In the genomic region with DNA sequence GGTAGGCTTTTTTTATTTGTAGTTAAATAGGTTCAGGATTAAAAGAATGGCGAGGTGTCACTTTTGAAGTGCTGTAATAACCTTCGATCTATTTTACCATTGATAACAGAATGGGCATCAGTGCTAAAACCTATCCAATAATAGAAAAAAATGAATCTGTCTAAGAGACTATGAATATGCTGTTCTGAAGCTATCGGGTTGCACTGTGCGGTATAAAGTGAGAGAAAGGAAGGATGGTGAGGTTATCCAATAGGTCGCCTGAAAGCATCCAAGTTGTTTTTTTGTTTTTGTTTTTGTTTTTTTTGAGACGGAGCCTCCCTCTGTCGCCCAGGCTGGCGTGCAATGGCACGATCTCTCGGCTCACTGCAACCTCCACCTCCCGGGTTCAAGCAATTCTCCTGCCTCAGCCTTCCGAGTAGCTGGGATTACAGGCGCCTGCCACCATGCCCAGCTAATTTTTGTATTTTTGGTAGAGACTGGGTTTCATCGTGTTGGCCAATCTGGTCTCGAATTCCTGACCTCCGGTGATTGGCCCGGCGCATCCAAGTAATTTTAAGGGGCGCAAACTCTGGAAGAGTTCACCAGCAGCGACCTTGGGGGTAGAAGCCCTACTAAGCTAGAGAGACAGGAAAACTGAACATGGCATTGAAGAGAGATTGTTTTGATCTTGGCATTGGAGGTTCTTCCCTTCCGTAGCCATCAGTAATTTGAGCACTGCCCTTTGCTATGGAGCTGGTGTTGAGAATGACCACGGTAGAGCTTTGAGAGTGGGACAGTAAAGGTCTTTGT, we compare ENCODE assay signal across 8 cellular contexts. TPM values are rescaled to one million over a fixed set of nuclear protein-coding genes. Genes with fewer than 3 reads are reported as not detected.
DNase-seq lines count a peak whose midpoint lies in the region; ATAC-seq, FAIRE-seq and TF ChIP-seq lines count a peak whose summit lies in the region.

No MANE protein-coding gene starts in this region.

- H3K27me3 ChIP-seq in ACC112 (ENCODE audit: insufficient read depth, low read length): no peaks in the 10 kb centered on the region
- H3K27me3 ChIP-seq in PC-9 (ENCODE audit: insufficient read depth, low read depth): no peaks in the 10 kb centered on the region

- TSS peak; percentile 94 for BruUV-seq in PC-9 (replicated peaks; lab: Mats Ljungman, UMichigan)

- H3K9me2 ChIP-seq in PC-9 (ENCODE audit: insufficient read depth): no peaks in the 10 kb centered on the region

- H3K27ac Mint-ChIP-seq in stimulated activated naive B cell treated with anti-CD40 and anti-IgM and Interleukin-4, amounts not matched to agents 10 μg/mL and 1 μg/mL and 100 μg/mL, for 72 hours: peak overlapping the region; percentile 97

- no peaks in the 10 kb centered on the region for H3K9me3 ChIP-seq in PC-9 (ENCODE audit: insufficient read depth, low read depth)

- H3K4me3 Mint-ChIP-seq in stimulated activated naive B cell treated with anti-CD40 and anti-IgM and Interleukin-4, amounts not matched to agents 10 μg/mL and 1 μg/mL and 100 μg/mL, for 72 hours: peak overlapping the region; percentile 80 to 89

- H4K20me1 ChIP-seq in PC-9 (ENCODE audit: insufficient read depth): no peaks in the 10 kb centered on the region

- H2AFZ ChIP-seq in ACC112 (ENCODE audit: low read length, unreplicated experiment) (peak overlapping the region; percentile 95), PC-9 (peak overlapping the region; percentile 79)

- peaks cover 9 to 11% of the 10 kb centered on the region in 2 donors for H3K36me3 Mint-ChIP-seq in stimulated activated naive B cell treated with anti-CD40 and anti-IgM and Interleukin-4, amounts not matched to agents 10 μg/mL and 1 μg/mL and 100 μg/mL, for 72 hours

- no peak for TF ChIP-seq CTCF in PC-9 (conservative IDR thresholded peaks at IDR 0.05)
- TF ChIP-seq CTCF in cardiac fibroblast (IDR thresholded peaks at IDR 0.05; ENCODE audit: low read depth, low read length): no peak

- H3K27me3 Mint-ChIP-seq in stimulated activated naive B cell treated with anti-CD40 and anti-IgM and Interleukin-4, amounts not matched to agents 10 μg/mL and 1 μg/mL and 100 μg/mL, for 72 hours: peaks cover 6 to 8% of the 10 kb centered on the region in 2 donors

- H3K4me3 ChIP-seq in ACC112 (ENCODE audit: low read depth, low read length) (peak overlapping the region; percentile 78), PC-9 (peak overlapping the region; percentile 65), cardiac fibroblast (replicated peaks in 1 of 2; ENCODE audit: low read depth in 2 of 2, low read length in 2 of 2) (peak overlapping the region; percentile 31 to 61)

- H3K4me2 ChIP-seq in PC-9: peak overlapping the region; percentile 88

- H3K79me2 ChIP-seq in ACC112 (ENCODE audit: control insufficient read depth, insufficient read depth, low read length, unreplicated experiment) (no peaks in the 10 kb centered on the region), PC-9 (ENCODE audit: low read depth) (no peaks in the 10 kb centered on the region)

- no peak for FAIRE-seq in HTR-8/SVneo (lab: Jason Lieb, UNC)

- intact Hi-C loops in PC-9 (cut with micrococcal nuclease; ENCODE audit: unreplicated experiment): loop anchor here (1.0 to 5.0 kb wide), 5 partner anchors 9 to 335 kb away; a partner anchor contains a TSS

- peak; percentile 43 for DNase-seq in GM03348 (ENCODE audit: low spot score)
- DNase-seq in HTR-8/SVneo (ENCODE audit: insufficient read length, low spot score): peak; percentile 33
- peak; percentile 62 to 66 for DNase-seq in PC-9
- peak; percentile 63 to 76 for DNase-seq in cardiac fibroblast (ENCODE audit: low read depth in 2 of 2)
- peak; percentile 70 for DNase-seq in kidney tubule cell (ENCODE audit: low spot score)
- no peak for DNase-seq in stimulated activated naive B cell treated with anti-CD40 and anti-IgM and Interleukin-4, amounts not matched to agents 10 μg/mL and 1 μg/mL and 100 μg/mL, for 72 hours

- H3K27ac ChIP-seq in ACC112 (ENCODE audit: low read depth, low read length) (peak overlapping the region; percentile 78), PC-9 (peak overlapping the region; percentile 93)

- no peaks in the 10 kb centered on the region for H3K4me1 ChIP-seq in ACC112 (ENCODE audit: control insufficient read depth, insufficient read depth, low read length, unreplicated experiment)
- peaks cover 38% of the 10 kb centered on the region for H3K4me1 ChIP-seq in PC-9 (replicated peaks; ENCODE audit: insufficient read depth)

- H3K4me1 Mint-ChIP-seq in stimulated activated naive B cell treated with anti-CD40 and anti-IgM and Interleukin-4, amounts not matched to agents 10 μg/mL and 1 μg/mL and 100 μg/mL, for 72 hours: peaks cover 21 to 47% of the 10 kb centered on the region in 2 donors

- no peaks in the 10 kb centered on the region for H3K36me3 ChIP-seq in ACC112 (ENCODE audit: insufficient read depth, low read length)
- no peaks in the 10 kb centered on the region for H3K36me3 ChIP-seq in PC-9 (ENCODE audit: low read depth)

- H3K9me3 Mint-ChIP-seq in stimulated activated naive B cell treated with anti-CD40 and anti-IgM and Interleukin-4, amounts not matched to agents 10 μg/mL and 1 μg/mL and 100 μg/mL, for 72 hours: peaks cover 4% of the 10 kb centered on the region in 2 donors

- CTCF ChIA-PET in PC-9 (lab: Charles Lee): interaction anchor here (0.6 to 2.8 kb wide), 3 partner anchors 109 to 344 kb away, joined by 3 to 27 read pairs (median 4); no protein-coding TSS in a partner anchor

- POLR2A ChIA-PET in PC-9 (lab: Charles Lee; ENCODE audit: unreplicated experiment): interaction anchor here (0.6 to 1.9 kb wide), 8 partner anchors 8 to 1355 kb away, joined by 3 to 36 read pairs (median 5); a partner anchor contains a TSS

- peak; percentile 4 for ATAC-seq in stimulated activated naive B cell treated with anti-CD40 and anti-IgM and Interleukin-4, amounts not matched to agents 10 μg/mL and 1 μg/mL and 100 μg/mL, for 72 hours (replicated peaks)
- ATAC-seq in HG02970 (IDR thresholded peaks at IDR 0.05; ENCODE audit: low FRiP score, unreplicated experiment): no peak

- H3F3A ChIP-seq in PC-9 (ENCODE audit: insufficient read depth, low read depth): peaks cover 52% of the 10 kb centered on the region

RNA-seq across cellular contexts. Expression of a gene that starts 8.7 kb away (rescaled TPM):
- total RNA-seq in PC-9 (2021): 69.2 and 82.6 TPM in 2 replicates

RNA-seq across cellular contexts. Expression of a gene that starts 12.9 kb away (rescaled TPM):
- total RNA-seq in PC-9 (2021): 51.6 and 52.4 TPM in 2 replicates
